In genomic region chr1:162135271-162135775, GRCh38 we compare ENCODE assay signal across 18 cellular contexts.
A peak's percentile ranks its signal among the peaks of the same experiment; 100 is the strongest.
DNase-seq lines count a peak whose midpoint lies in the region; TF ChIP-seq lines count a peak whose summit lies in the region.
"Had no signal": no experiment of that assay in that cellular context is flagged by ENCODE, and none has a peak within 500 bp of the region (broad histone marks: within the 10 kb centered on the region; RNA-seq: fewer than 3 reads in every experiment).

No MANE protein-coding gene starts in this region.

- in situ Hi-C loops in G401 (cut with HindIII; ENCODE audit: low sequenced_read_pairs), result no loop called here

- DNase-seq in G401 (ENCODE audit: low spot score) (peak; percentile 87), NCI-H524 (lab: John Stamatoyannopoulos, UW) (peak; percentile 73 to 88), cerebellar cortex (ENCODE audit: low spot score) (peak; percentile 86), trophoblast cell (no peak), SK-N-SH (no peak), T-helper 9 cell (no peak), NCI-H2081 (lab: John Stamatoyannopoulos, UW) (no peak)
- DNase-seq: AML-193; CD4-positive, alpha-beta memory T cell; COR-L47; Kasumi-1; NCI-H1092 treated with DMSO at 0.1 percent for 48 hours; NCI-H1436; NCI-H187; NCI-H446 treated with DMSO at 0.1 percent for 48 hours; SJCRH30; T-cell had no signal

- H2BK12ac ChIP-seq in trophoblast cell (ENCODE audit: low read length), result peak overlapping the region; percentile 41

- H3K27me3 ChIP-seq in trophoblast cell (ENCODE audit: insufficient read depth, low read length) (no peaks in the 10 kb centered on the region), SK-N-SH (ENCODE audit: insufficient read depth) (no peaks in the 10 kb centered on the region)
- H3K27me3 ChIP-seq: SJCRH30 had no signal

- no peak overlapping the region for H4K8ac ChIP-seq in trophoblast cell (ENCODE audit: low read depth, low read length)

- no peak overlapping the region for H4K91ac ChIP-seq in trophoblast cell (ENCODE audit: low read depth, low read length)

- no peak for TF ChIP-seq EP300 in SK-N-SH (IDR thresholded peaks at IDR 0.05; ENCODE audit: borderline replicate concordance in 1 of 2, low read depth in 1 of 2, low read length in 1 of 2)

- no CpG with 5 or more reads among the region's 4 CpGs for WGBS in trophoblast cell (ENCODE audit: extremely low coverage, insufficient coverage, insufficient read length)
- WGBS in SK-N-SH (ENCODE audit: low lambda C conversion rate), result 70% methylated on average over 3 of the region's 4 CpGs

- H4K12ac ChIP-seq in trophoblast cell (ENCODE audit: low read depth, low read length), result no peak overlapping the region

- H3K4me2 ChIP-seq in trophoblast cell (ENCODE audit: low read length), result no peak overlapping the region
- H3K4me2 ChIP-seq in SK-N-SH, result no peak overlapping the region

- H2AFZ ChIP-seq in trophoblast cell (ENCODE audit: insufficient read depth, low read length, poor library complexity) (no peak overlapping the region), SK-N-SH (ENCODE audit: low read depth) (no peak overlapping the region)

- no peak for TF ChIP-seq RAD21 in SK-N-SH (IDR thresholded peaks at IDR 0.05; ENCODE audit: low read length)

- H3K79me1 ChIP-seq in trophoblast cell (ENCODE audit: low read length), result peaks cover 6% of the 10 kb centered on the region

- H3K36me3 ChIP-seq in trophoblast cell (ENCODE audit: control insufficient read depth in 1 of 2, insufficient read depth in 2 of 2, low read length in 2 of 2) (no peaks in the 10 kb centered on the region), SK-N-SH (replicated peaks in 1 of 2; ENCODE audit: control insufficient read depth in 1 of 2, insufficient read depth in 2 of 2, low read length in 1 of 2) (no peaks in the 10 kb centered on the region)
- H3K36me3 ChIP-seq: SJCRH30 had no signal

- no peaks in the 10 kb centered on the region for H3F3A ChIP-seq in SK-N-SH (replicated peaks; ENCODE audit: insufficient read depth)

- H3K79me2 ChIP-seq in trophoblast cell (ENCODE audit: control insufficient read depth, insufficient read depth, low read length, poor library complexity) (no peaks in the 10 kb centered on the region), SK-N-SH (ENCODE audit: insufficient read depth) (no peaks in the 10 kb centered on the region)

- CTCF ChIA-PET in SK-N-SH (lab: Yijun Ruan, JAX), result no interaction called here

- H3K9ac ChIP-seq in trophoblast cell (ENCODE audit: low read length), result no peak overlapping the region
- no peak overlapping the region for H3K9ac ChIP-seq in SK-N-SH

- H3K4me1 ChIP-seq in trophoblast cell (ENCODE audit: control insufficient read depth in 1 of 2, insufficient read depth in 2 of 2, low read length in 2 of 2), result peaks cover 8 to 18% of the 10 kb centered on the region in 2 experiments
- peaks cover 9 to 18% of the 10 kb centered on the region in 2 experiments; a peak in 2 of 4 replicates for H3K4me1 ChIP-seq in SK-N-SH (ENCODE audit: control insufficient read depth in 1 of 2, insufficient read depth in 2 of 2, low read depth in 1 of 2, low read length in 1 of 2)

- H3K4me3 ChIP-seq in trophoblast cell (ENCODE audit: low read depth, low read length) (no peak overlapping the region), SK-N-SH (ENCODE audit: low read depth in 2 of 2, low read length in 1 of 2) (no peak overlapping the region)
- H3K4me3 ChIP-seq: A549, SJCRH30 had no signal

- no peak overlapping the region for H3K18ac ChIP-seq in trophoblast cell (ENCODE audit: low read length)

- no peak overlapping the region for H3K14ac ChIP-seq in trophoblast cell (ENCODE audit: low read length)

- no peak overlapping the region for H3K27ac ChIP-seq in trophoblast cell (ENCODE audit: low read depth, low read length)
- no peak overlapping the region for H3K27ac ChIP-seq in SK-N-SH (ENCODE audit: low read depth in 2 of 2, low read length in 1 of 2)
- H3K27ac ChIP-seq: SJCRH30 had no signal

- H3K4ac ChIP-seq in trophoblast cell (ENCODE audit: low read depth, low read length), result no peak overlapping the region

- no peak overlapping the region for H2AK5ac ChIP-seq in trophoblast cell (ENCODE audit: low read length)

- no peak overlapping the region for H2BK120ac ChIP-seq in trophoblast cell (ENCODE audit: insufficient read depth, low read length, poor library complexity)

- POLR2A ChIA-PET in SK-N-SH (lab: Yijun Ruan, JAX), result no interaction called here

- H2BK5ac ChIP-seq in trophoblast cell (ENCODE audit: low read depth, low read length, poor library complexity), result no peak overlapping the region

- H3K9me2 ChIP-seq in SK-N-SH, result no peaks in the 10 kb centered on the region

- no peak for TF ChIP-seq CTCF in SK-N-SH (IDR thresholded peaks at IDR 0.05)

- H3K23ac ChIP-seq in trophoblast cell (ENCODE audit: low read length), result no peak overlapping the region

- H3K9me3 ChIP-seq in trophoblast cell (ENCODE audit: insufficient read depth, low read depth, low read length) (no peaks in the 10 kb centered on the region), SK-N-SH (no peaks in the 10 kb centered on the region)
- H3K9me3 ChIP-seq: A549, SJCRH30 had no signal

- no peaks in the 10 kb centered on the region for H4K20me1 ChIP-seq in SK-N-SH (ENCODE audit: insufficient read depth)

TF ChIP-seq in SK-N-SH, 30 proteins besides CTCF, POLR2A, EP300 and RAD21 (continues in another document):
- TF ChIP-seq USF1 (IDR thresholded peaks at IDR 0.05; ENCODE audit: borderline replicate concordance, low read depth), result no peak
- no peak for TF ChIP-seq SIN3A (IDR thresholded peaks at IDR 0.05; ENCODE audit: borderline replicate concordance, low read depth, low read length)
- no peak for TF ChIP-seq TAF1 (IDR thresholded peaks at IDR 0.05; ENCODE audit: borderline replicate concordance, low read depth, low read length)
- TF ChIP-seq USF2 (IDR thresholded peaks at IDR 0.05; ENCODE audit: borderline replicate concordance, low read depth, low read length), result no peak
- TF ChIP-seq ZBTB33 (IDR thresholded peaks at IDR 0.05; ENCODE audit: borderline replicate concordance, low read depth), result no peak
- TF ChIP-seq CHD2 (IDR thresholded peaks at IDR 0.05; ENCODE audit: low read length, partially characterized antibody), result no peak
- TF ChIP-seq IRF3 (IDR thresholded peaks at IDR 0.05; ENCODE audit: low read depth, low read length), result no peak
- no peak for TF ChIP-seq PBX3 (IDR thresholded peaks at IDR 0.05)
- TF ChIP-seq POLR2AphosphoS5 (IDR thresholded peaks at IDR 0.05; ENCODE audit: low read depth, low read length), result no peak
- no peak for TF ChIP-seq TCF12 (IDR thresholded peaks at IDR 0.05)
- no peak for TF ChIP-seq ELF1 (IDR thresholded peaks at IDR 0.05)
- no peak for TF ChIP-seq GATA2 (CRISPR knock-in tag; IDR thresholded peaks at IDR 0.05)
- TF ChIP-seq GABPA (IDR thresholded peaks at IDR 0.05; ENCODE audit: low read depth), result no peak
- TF ChIP-seq MXI1 (IDR thresholded peaks at IDR 0.05; ENCODE audit: low read depth, low read length), result no peak
- TF ChIP-seq SMC3 (IDR thresholded peaks at IDR 0.05; ENCODE audit: low read depth, low read length), result no peak
- TF ChIP-seq YY1 (IDR thresholded peaks at IDR 0.05; ENCODE audit: low read depth), result no peak
- no peak for TF ChIP-seq FOXM1 (IDR thresholded peaks at IDR 0.05; ENCODE audit: low read depth)

Comparison
In these comparisons a context has a peak if more than half of its experiments do, and no peak if none do; other contexts are left out.
1. DNase-seq: peak in G401 (single experiment), NCI-H524 (2 of 2) and cerebellar cortex (single experiment); none in trophoblast cell (0 of 2), SK-N-SH (single experiment), T-helper 9 cell (single experiment) and NCI-H2081 (0 of 2).